ENCODE assay signal across 9 cellular contexts in genomic region chr11:88656315-88656714, GRCh38.
"Had no signal": no experiment of that assay in that cellular context is flagged by ENCODE, and none has a peak within 500 bp of the region (broad histone marks: within the 10 kb centered on the region; RNA-seq: fewer than 3 reads in every experiment).

No MANE protein-coding gene starts in this region.

- H3K36me3 ChIP-seq: HAP-1 had no signal

- H3K9me3 ChIP-seq: HAP-1 had no signal

- H3K27ac ChIP-seq: GM23248 had no signal

- H3K4me3 ChIP-seq: GM23248, GM23338, HAP-1 had no signal

- H2AFZ ChIP-seq: GM23338 had no signal

- ATAC-seq: GM23338, HCT116 had no signal

- H3K4me1 ChIP-seq: HAP-1 had no signal

- H3K4me2 ChIP-seq: GM23338 had no signal

- DNase-seq: GM23248, GOT3, H7, H9, HCEC 1CT, HFFc6 had no signal

- H3K9ac ChIP-seq: GM23248 had no signal
